Comparison of ENCODE assay signal across 11 cellular contexts in the genomic region with DNA sequence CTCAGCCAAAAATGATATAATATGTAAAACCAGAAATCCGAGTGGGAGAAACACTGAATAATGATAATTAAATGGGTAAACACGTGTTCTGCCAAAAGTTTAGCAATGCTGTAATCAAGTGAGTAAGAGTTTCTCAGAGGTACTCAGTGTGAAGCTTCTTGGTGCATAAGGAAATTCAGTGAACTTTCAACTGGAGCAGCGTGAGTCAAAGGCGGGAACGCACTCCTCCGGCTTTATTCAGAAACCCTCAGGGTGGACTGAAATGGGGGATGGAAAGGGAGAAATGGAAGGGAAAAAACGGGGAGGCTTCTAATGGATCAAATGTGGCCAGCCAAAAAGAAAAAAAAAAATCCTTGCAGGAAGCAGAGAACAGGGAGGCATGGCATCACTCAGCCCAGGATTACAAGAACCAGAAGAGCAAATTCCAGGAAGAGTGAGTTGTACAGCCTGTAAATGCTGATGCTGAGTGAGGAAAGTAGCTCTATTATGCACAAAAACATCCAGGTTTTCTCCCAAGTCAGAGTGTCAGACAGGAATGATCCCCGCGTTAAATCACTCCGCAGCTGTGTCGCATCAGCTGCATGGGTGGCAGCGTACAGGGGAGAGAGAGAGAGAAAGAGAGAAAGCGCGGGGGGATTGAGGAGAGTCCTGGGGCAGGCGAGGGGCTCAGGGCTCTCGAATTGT.
DNase-seq lines count a peak whose midpoint lies in the region; ATAC-seq and TF ChIP-seq lines count a peak whose summit lies in the region.
"Had no signal": no experiment of that assay in that cellular context is flagged by ENCODE, and none has a peak within 500 bp of the region (broad histone marks: within the 10 kb centered on the region; RNA-seq: fewer than 3 reads in every experiment).

No MANE protein-coding gene starts in this region.

- H3K36me3 Mint-ChIP-seq in activated CD4-positive, alpha-beta memory T cell treated with anti-CD3 and anti-CD28 coated beads for 36 hours, result no peaks in the 10 kb centered on the region
- no peaks in the 10 kb centered on the region for H3K36me3 Mint-ChIP-seq in activated CD8-positive, alpha-beta T cell treated with anti-CD3 and anti-CD28 coated beads for 36 hours (ENCODE audit: low read depth)
- H3K36me3 Mint-ChIP-seq: brain; naive thymus-derived CD4-positive, alpha-beta T cell had no signal

- H3K27ac Mint-ChIP-seq in activated CD4-positive, alpha-beta memory T cell treated with anti-CD3 and anti-CD28 coated beads for 36 hours, result no peak overlapping the region
- H3K27ac Mint-ChIP-seq in activated CD8-positive, alpha-beta T cell treated with anti-CD3 and anti-CD28 coated beads for 36 hours, result no peak overlapping the region

- CTCF ChIA-PET in activated CD4-positive, alpha-beta memory T cell treated with anti-CD3 and anti-CD28 coated beads for 36 hours (lab: Charles Lee), result no interaction called here
- CTCF ChIA-PET in activated CD8-positive, alpha-beta T cell treated with anti-CD3 and anti-CD28 coated beads for 36 hours (lab: Charles Lee), result no interaction called here

- H3K4me1 Mint-ChIP-seq in activated CD4-positive, alpha-beta memory T cell treated with anti-CD3 and anti-CD28 coated beads for 36 hours (ENCODE audit: low read depth), result no peaks in the 10 kb centered on the region
- no peaks in the 10 kb centered on the region for H3K4me1 Mint-ChIP-seq in activated CD8-positive, alpha-beta T cell treated with anti-CD3 and anti-CD28 coated beads for 36 hours (ENCODE audit: low read depth)
- H3K4me1 Mint-ChIP-seq: naive thymus-derived CD4-positive, alpha-beta T cell had no signal

- H3K27ac ChIP-seq in left ventricle myocardium inferior (replicated peaks), result peak overlapping the region; percentile 51

- no peaks in the 10 kb centered on the region for H3K36me3 ChIP-seq in left ventricle myocardium inferior

- no peaks in the 10 kb centered on the region for H3K9me3 ChIP-seq in left ventricle myocardium inferior (replicated peaks)

- no peak for ATAC-seq in HG03342 (IDR thresholded peaks at IDR 0.05; ENCODE audit: unreplicated experiment)
- no peak for ATAC-seq in activated CD8-positive, alpha-beta T cell treated with anti-CD3 and anti-CD28 coated beads for 36 hours
- ATAC-seq: naive thymus-derived CD4-positive, alpha-beta T cell had no signal

- DNase-seq in HPDE6-E6E7 (ENCODE audit: extremely low spot score), result peak; percentile 83
- peak; percentile 85 for DNase-seq in astrocyte of the spinal cord (ENCODE audit: low read depth, low spot score)
- DNase-seq in left ventricle myocardium inferior, result no peak
- peak; percentile 45 for DNase-seq in smooth muscle cell of the brain vasculature (ENCODE audit: low read depth, low spot score)
- no peak for DNase-seq in activated CD4-positive, alpha-beta memory T cell treated with anti-CD3 and anti-CD28 coated beads for 36 hours
- no peak for DNase-seq in NCI-H524 treated with DMSO at 0.1 percent for 48 hours (lab: John Stamatoyannopoulos, UW)
- DNase-seq in activated CD8-positive, alpha-beta T cell treated with anti-CD3 and anti-CD28 coated beads for 36 hours, result no peak
- DNase-seq: naive thymus-derived CD4-positive, alpha-beta T cell; NCI-H2081 treated with DMSO at 0.1 percent for 48 hours had no signal

- H3K4me3 Mint-ChIP-seq in activated CD4-positive, alpha-beta memory T cell treated with anti-CD3 and anti-CD28 coated beads for 36 hours, result no peak overlapping the region
- no peak overlapping the region for H3K4me3 Mint-ChIP-seq in activated CD8-positive, alpha-beta T cell treated with anti-CD3 and anti-CD28 coated beads for 36 hours
- H3K4me3 Mint-ChIP-seq: brain; naive thymus-derived CD4-positive, alpha-beta T cell had no signal

- intact Hi-C loops in left ventricle myocardium inferior (cut with micrococcal nuclease), result no loop called here
- intact Hi-C loops in activated CD4-positive, alpha-beta memory T cell treated with anti-CD3 and anti-CD28 coated beads for 36 hours (cut with micrococcal nuclease), result no loop called here
- intact Hi-C loops in activated CD8-positive, alpha-beta T cell treated with anti-CD3 and anti-CD28 coated beads for 36 hours (cut with micrococcal nuclease), result no loop called here

- in situ Hi-C loops in astrocyte of the spinal cord (cut with HindIII; ENCODE audit: low sequenced_read_pairs), result no loop called here

- no peaks in the 10 kb centered on the region for H3K9me3 Mint-ChIP-seq in activated CD4-positive, alpha-beta memory T cell treated with anti-CD3 and anti-CD28 coated beads for 36 hours
- H3K9me3 Mint-ChIP-seq in activated CD8-positive, alpha-beta T cell treated with anti-CD3 and anti-CD28 coated beads for 36 hours, result no peaks in the 10 kb centered on the region
- H3K9me3 Mint-ChIP-seq: naive thymus-derived CD4-positive, alpha-beta T cell had no signal

- H3K4me1 ChIP-seq in left ventricle myocardium inferior, result no peaks in the 10 kb centered on the region

- TF ChIP-seq CTCF in astrocyte of the spinal cord (IDR thresholded peaks at IDR 0.05; ENCODE audit: low read depth, low read length), result no peak
- TF ChIP-seq CTCF in left ventricle myocardium inferior (IDR thresholded peaks at IDR 0.05; ENCODE audit: borderline replicate concordance), result no peak
- no peak for TF ChIP-seq CTCF in activated CD8-positive, alpha-beta T cell treated with anti-CD3 and anti-CD28 coated beads for 36 hours (IDR thresholded peaks at IDR 0.05)

- H3K4me3 ChIP-seq in astrocyte of the spinal cord (ENCODE audit: low read depth, low read length) (peak overlapping the region; percentile 1), left ventricle myocardium inferior (no peak overlapping the region)

- POLR2A ChIA-PET in activated CD4-positive, alpha-beta memory T cell treated with anti-CD3 and anti-CD28 coated beads for 36 hours (lab: Charles Lee), result no interaction called here
- POLR2A ChIA-PET in activated CD8-positive, alpha-beta T cell treated with anti-CD3 and anti-CD28 coated beads for 36 hours (lab: Charles Lee), result no interaction called here

- peaks cover 40% of the 10 kb centered on the region for H3K27me3 ChIP-seq in left ventricle myocardium inferior (ENCODE audit: low read depth)

- peaks cover 7% of the 10 kb centered on the region for H3K27me3 Mint-ChIP-seq in activated CD4-positive, alpha-beta memory T cell treated with anti-CD3 and anti-CD28 coated beads for 36 hours
- peaks cover 4% of the 10 kb centered on the region for H3K27me3 Mint-ChIP-seq in activated CD8-positive, alpha-beta T cell treated with anti-CD3 and anti-CD28 coated beads for 36 hours

Comparison
In these comparisons a context has a peak if more than half of its experiments do, and no peak if none do; other contexts are left out.
1. DNase-seq: peak in HPDE6-E6E7 (single experiment), astrocyte of the spinal cord (single experiment) and smooth muscle cell of the brain vasculature (single experiment); none in left ventricle myocardium inferior (single experiment), activated CD4-positive, alpha-beta memory T cell treated with anti-CD3 and anti-CD28 coated beads for 36 hours (single experiment), NCI-H524 treated with DMSO at 0.1 percent for 48 hours (single experiment) and activated CD8-positive, alpha-beta T cell treated with anti-CD3 and anti-CD28 coated beads for 36 hours (single experiment).